Comparison of ENCODE assay signal across 8 cellular contexts in genomic region chr12:6852651-6853354, GRCh38. TPM values are rescaled to one million over a fixed set of nuclear protein-coding genes. Genes with fewer than 3 reads are reported as not detected.
DNase-seq lines count a peak whose midpoint lies in the region; ATAC-seq and TF ChIP-seq lines count a peak whose summit lies in the region.

No MANE protein-coding gene starts in this region.

- peak overlapping the region; percentile 84 for H3K4me2 ChIP-seq in Loucy (ENCODE audit: low read depth, low read length, poor library complexity, severe bottlenecking)

- peaks cover 61% of the 10 kb centered on the region for H3K79me2 ChIP-seq in Loucy (ENCODE audit: insufficient read depth, low read length)

- H3K9me2 ChIP-seq in Loucy (replicated peaks; ENCODE audit: low read depth, low read length) = no peaks in the 10 kb centered on the region

- peaks cover 4% of the 10 kb centered on the region for H3F3A ChIP-seq in Loucy (ENCODE audit: low read depth)

- WGBS in ectodermal cell, 2 experiments = 2% methylated on average over 17 to 18 of the region's 18 CpGs
- WGBS in mesodermal cell (ENCODE audit: insufficient coverage in 2 of 2), 2 experiments = 0 to 1% methylated on average over 9 to 14 of the region's 18 CpGs

- DNase-seq in Caki2 (ENCODE audit: low read depth) (peak; percentile 88), cortex of kidney (lab: John Stamatoyannopoulos, UW) (no peak)
- peak; percentile 86 for DNase-seq in activated CD4-positive, alpha-beta T cell treated with anti-CD3 and anti-CD28 coated beads for 48 hours
- peak; percentile 79 for DNase-seq in stimulated activated naive CD4-positive, alpha-beta T cell treated with Interleukin-2 at 50 U/mL for 16 hours (lab: John Stamatoyannopoulos, UW)

- peak overlapping the region; percentile 69 for H3K9ac ChIP-seq in Loucy (ENCODE audit: low read depth, low read length, poor library complexity, severe bottlenecking)

- H3K9me3 ChIP-seq in Loucy (ENCODE audit: insufficient read depth, low read depth, low read length) (no peaks in the 10 kb centered on the region), ectodermal cell (ENCODE audit: control insufficient read depth, low read length) (no peaks in the 10 kb centered on the region), mesodermal cell (ENCODE audit: control insufficient read depth, low read length) (no peaks in the 10 kb centered on the region)

- H3K27me3 ChIP-seq in Loucy (ENCODE audit: insufficient read depth, low read length, poor library complexity, severe bottlenecking) (no peaks in the 10 kb centered on the region), ectodermal cell (ENCODE audit: control insufficient read depth, insufficient read depth, low read length, poor library complexity, severe bottlenecking) (no peaks in the 10 kb centered on the region)

- ATAC-seq in GM18909 (IDR thresholded peaks at IDR 0.05; ENCODE audit: poor library complexity, unreplicated experiment) = no peak

- H2AFZ ChIP-seq in Loucy (ENCODE audit: low read length) = 0 out of 2 replicates have a peak overlapping the region, but pooled peaks have one; percentile 41

- TF ChIP-seq CTCF in Loucy (conservative IDR thresholded peaks at IDR 0.05; ENCODE audit: low read length) = no peak

- H3K27ac ChIP-seq in ectodermal cell (ENCODE audit: insufficient read depth, low read depth, low read length, poor library complexity, severe bottlenecking) (peak overlapping the region; percentile 72), mesodermal cell (ENCODE audit: low read depth, low read length, severe bottlenecking) (peak overlapping the region; percentile 86)

- peaks cover 24% of the 10 kb centered on the region for H4K20me1 ChIP-seq in Loucy (ENCODE audit: insufficient read depth, low read length, poor library complexity, severe bottlenecking)

- H3K36me3 ChIP-seq in Loucy (ENCODE audit: insufficient read depth, low read length) (peaks cover 32% of the 10 kb centered on the region; the same call in 1 of the 2 replicates), ectodermal cell (ENCODE audit: control insufficient read depth, insufficient read depth, low read length) (peaks cover 27% of the 10 kb centered on the region), mesodermal cell (ENCODE audit: control insufficient read depth, insufficient read depth, low read length) (peaks cover 59% of the 10 kb centered on the region)

- H3K4me1 ChIP-seq in Loucy (ENCODE audit: insufficient read depth, low read length, poor library complexity, severe bottlenecking) (peaks cover 42% of the 10 kb centered on the region), ectodermal cell (ENCODE audit: control insufficient read depth, insufficient read depth, low read length) (peaks cover 21% of the 10 kb centered on the region), mesodermal cell (ENCODE audit: control insufficient read depth, insufficient read depth, low read length, poor library complexity, severe bottlenecking) (peaks cover 21% of the 10 kb centered on the region)

- in situ Hi-C loops in Caki2 (cut with HindIII; ENCODE audit: low pct_unique_long_range_greater_than_20kb, low sequenced_read_pairs) = no loop called here

- peak overlapping the region; percentile 82 for H3K4me3 ChIP-seq in Loucy (ENCODE audit: low read length, poor library complexity, severe bottlenecking)
- peak overlapping the region; percentile 60 for H3K4me3 ChIP-seq in ectodermal cell (ENCODE audit: insufficient read depth, low read depth, low read length)
- peak overlapping the region; percentile 72 for H3K4me3 ChIP-seq in mesodermal cell (ENCODE audit: extremely low read depth, insufficient read depth, low read length, poor library complexity, severe bottlenecking)

RNA-seq across cellular contexts. Expression of gene USP5, which starts 0.9 kb away (rescaled TPM):
- total RNA-seq in Caki2 (2014; rRNA removed; shearing (Covaris generic); ENCODE audit: low replicate concordance) = 171 and 174 TPM in 2 replicates
- 105 TPM for polyA plus RNA-seq in ectodermal cell (2013, experiment 1 of 4)
- 99.8 TPM for polyA plus RNA-seq in ectodermal cell (2013, experiment 2 of 4)
- 73.9 TPM for polyA plus RNA-seq in ectodermal cell (2013, experiment 3 of 4)
- 76.2 TPM for polyA plus RNA-seq in ectodermal cell (2013, experiment 4 of 4)
- 70.2 TPM for polyA plus RNA-seq in mesodermal cell (2013, experiment 1 of 2)
- polyA plus RNA-seq in mesodermal cell (2013, experiment 2 of 2) = 59.6 TPM

RNA-seq across cellular contexts. Expression of gene CDCA3, which starts 1.7 kb away (rescaled TPM):
- total RNA-seq in Caki2 (2014; rRNA removed; shearing (Covaris generic); ENCODE audit: low replicate concordance) = 136 and 216 TPM in 2 replicates
- 48.6 TPM for polyA plus RNA-seq in ectodermal cell (2013, experiment 1 of 4)
- polyA plus RNA-seq in ectodermal cell (2013, experiment 2 of 4) = 40.9 TPM
- 52.4 TPM for polyA plus RNA-seq in ectodermal cell (2013, experiment 3 of 4)
- polyA plus RNA-seq in ectodermal cell (2013, experiment 4 of 4) = 48.8 TPM
- 53.9 TPM for polyA plus RNA-seq in mesodermal cell (2013, experiment 1 of 2)
- polyA plus RNA-seq in mesodermal cell (2013, experiment 2 of 2) = 56.1 TPM

RNA-seq across cellular contexts. Expression of gene GNB3, which starts 12.1 kb away (rescaled TPM):
- 0.14 and 0.46 TPM in 2 replicates for total RNA-seq in Caki2 (2014; rRNA removed; shearing (Covaris generic); ENCODE audit: low replicate concordance)
- 17.2 TPM for polyA plus RNA-seq in ectodermal cell (2013, experiment 1 of 4)
- 16.4 TPM for polyA plus RNA-seq in ectodermal cell (2013, experiment 2 of 4)
- 14.3 TPM for polyA plus RNA-seq in ectodermal cell (2013, experiment 3 of 4)
- polyA plus RNA-seq in ectodermal cell (2013, experiment 4 of 4) = 13.4 TPM
- 11.8 TPM for polyA plus RNA-seq in mesodermal cell (2013, experiment 1 of 2)
- 10.8 TPM for polyA plus RNA-seq in mesodermal cell (2013, experiment 2 of 2)

RNA-seq across cellular contexts. Expression of gene TPI1, which starts 14.5 kb away (rescaled TPM):
- total RNA-seq in Caki2 (2014; rRNA removed; shearing (Covaris generic); ENCODE audit: low replicate concordance) = 3,126 and 3,575 TPM in 2 replicates
- 893 TPM for polyA plus RNA-seq in ectodermal cell (2013, experiment 1 of 4)
- 744 TPM for polyA plus RNA-seq in ectodermal cell (2013, experiment 2 of 4)
- polyA plus RNA-seq in ectodermal cell (2013, experiment 3 of 4) = 683 TPM
- polyA plus RNA-seq in ectodermal cell (2013, experiment 4 of 4) = 696 TPM
- polyA plus RNA-seq in mesodermal cell (2013, experiment 1 of 2) = 697 TPM
- 590 TPM for polyA plus RNA-seq in mesodermal cell (2013, experiment 2 of 2)

RNA-seq across cellular contexts. Expression of gene SPSB2, which starts 20.3 kb away (rescaled TPM):
- 63.0 and 79.5 TPM in 2 replicates for total RNA-seq in Caki2 (2014; rRNA removed; shearing (Covaris generic); ENCODE audit: low replicate concordance)
- 11.0 TPM for polyA plus RNA-seq in ectodermal cell (2013, experiment 1 of 4)
- polyA plus RNA-seq in ectodermal cell (2013, experiment 2 of 4) = 10.3 TPM
- 7.5 TPM for polyA plus RNA-seq in ectodermal cell (2013, experiment 3 of 4)
- 9.8 TPM for polyA plus RNA-seq in ectodermal cell (2013, experiment 4 of 4)
- polyA plus RNA-seq in mesodermal cell (2013, experiment 1 of 2) = 7.3 TPM
- 5.5 TPM for polyA plus RNA-seq in mesodermal cell (2013, experiment 2 of 2)
